In genomic region chr6:35260642-35261570, GRCh38 we compare ENCODE assay signal across 1 cellular context.
TF ChIP-seq lines count a peak whose summit lies in the region.

No MANE protein-coding gene starts in this region.

TF ChIP-seq in HepG2, 621 proteins besides CTCF, POLR2A, EP300 and RAD21 (continued from another document):
- TF ChIP-seq, protein P1, sequence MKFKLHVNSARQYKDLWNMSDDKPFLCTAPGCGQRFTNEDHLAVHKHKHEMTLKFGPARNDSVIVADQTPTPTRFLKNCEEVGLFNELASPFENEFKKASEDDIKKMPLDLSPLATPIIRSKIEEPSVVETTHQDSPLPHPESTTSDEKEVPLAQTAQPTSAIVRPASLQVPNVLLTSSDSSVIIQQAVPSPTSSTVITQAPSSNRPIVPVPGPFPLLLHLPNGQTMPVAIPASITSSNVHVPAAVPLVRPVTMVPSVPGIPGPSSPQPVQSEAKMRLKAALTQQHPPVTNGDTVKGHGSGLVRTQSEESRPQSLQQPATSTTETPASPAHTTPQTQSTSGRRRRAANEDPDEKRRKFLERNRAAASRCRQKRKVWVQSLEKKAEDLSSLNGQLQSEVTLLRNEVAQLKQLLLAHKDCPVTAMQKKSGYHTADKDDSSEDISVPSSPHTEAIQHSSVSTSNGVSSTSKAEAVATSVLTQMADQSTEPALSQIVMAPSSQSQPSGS (CRISPR knock-in tag; IDR thresholded peaks at IDR 0.05) = 0 out of 2 replicates have a peak, but pooled peaks have one; percentile 33
- TF ChIP-seq, protein P2, sequence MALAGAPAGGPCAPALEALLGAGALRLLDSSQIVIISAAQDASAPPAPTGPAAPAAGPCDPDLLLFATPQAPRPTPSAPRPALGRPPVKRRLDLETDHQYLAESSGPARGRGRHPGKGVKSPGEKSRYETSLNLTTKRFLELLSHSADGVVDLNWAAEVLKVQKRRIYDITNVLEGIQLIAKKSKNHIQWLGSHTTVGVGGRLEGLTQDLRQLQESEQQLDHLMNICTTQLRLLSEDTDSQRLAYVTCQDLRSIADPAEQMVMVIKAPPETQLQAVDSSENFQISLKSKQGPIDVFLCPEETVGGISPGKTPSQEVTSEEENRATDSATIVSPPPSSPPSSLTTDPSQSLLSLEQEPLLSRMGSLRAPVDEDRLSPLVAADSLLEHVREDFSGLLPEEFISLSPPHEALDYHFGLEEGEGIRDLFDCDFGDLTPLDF (CRISPR knock-in tag; IDR thresholded peaks at IDR 0.05) = no peak
- TF ChIP-seq ZNF543 (CRISPR knock-in tag; IDR thresholded peaks at IDR 0.05) (no peak), ZNF10 (CRISPR knock-in tag; IDR thresholded peaks at IDR 0.05; ENCODE audit: borderline replicate concordance, low read depth) (no peak), ZNF367 (CRISPR knock-in tag; IDR thresholded peaks at IDR 0.05; ENCODE audit: borderline replicate concordance) (no peak), ZSCAN25 (CRISPR knock-in tag; IDR thresholded peaks at IDR 0.05) (no peak), TCF7 (IDR thresholded peaks at IDR 0.05; ENCODE audit: low read depth) (no peak), ZBTB39 (CRISPR knock-in tag; IDR thresholded peaks at IDR 0.05) (no peak; the same call in 1 of the 2 replicates), PATZ1 (CRISPR knock-in tag; IDR thresholded peaks at IDR 0.05) (0 out of 2 replicates have a peak, but pooled peaks have one; percentile 12), CBX5 (CRISPR knock-in tag; IDR thresholded peaks at IDR 0.05; ENCODE audit: borderline replicate concordance) (no peak), ZNF282 (IDR thresholded peaks at IDR 0.05; ENCODE audit: partially characterized antibody) (no peak), ZNF674 (CRISPR knock-in tag; IDR thresholded peaks at IDR 0.05; ENCODE audit: low read depth) (no peak), ZNF629 (CRISPR knock-in tag; conservative IDR thresholded peaks at IDR 0.05) (peak; percentile 81), RFXANK (CRISPR knock-in tag; IDR thresholded peaks at IDR 0.05) (no peak)
- TF ChIP-seq, protein P3, sequence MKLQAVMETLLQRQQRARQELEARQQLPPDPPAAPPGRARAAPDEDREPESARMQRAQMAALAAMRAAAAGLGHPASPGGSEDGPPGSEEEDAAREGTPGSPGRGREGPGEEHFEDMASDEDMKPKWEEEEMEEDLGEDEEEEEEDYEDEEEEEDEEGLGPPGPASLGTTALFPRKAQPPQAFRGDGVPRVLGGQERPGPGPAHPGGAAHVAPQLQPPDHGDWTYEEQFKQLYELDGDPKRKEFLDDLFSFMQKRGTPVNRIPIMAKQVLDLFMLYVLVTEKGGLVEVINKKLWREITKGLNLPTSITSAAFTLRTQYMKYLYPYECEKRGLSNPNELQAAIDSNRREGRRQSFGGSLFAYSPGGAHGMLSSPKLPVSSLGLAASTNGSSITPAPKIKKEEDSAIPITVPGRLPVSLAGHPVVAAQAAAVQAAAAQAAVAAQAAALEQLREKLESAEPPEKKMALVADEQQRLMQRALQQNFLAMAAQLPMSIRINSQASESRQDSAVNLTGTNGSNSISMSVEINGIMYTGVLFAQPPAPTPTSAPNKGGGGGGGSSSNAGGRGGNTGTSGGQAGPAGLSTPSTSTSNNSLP (IDR thresholded peaks at IDR 0.05; ENCODE audit: low read depth, low read length) = no peak
- TF ChIP-seq, protein P4, sequence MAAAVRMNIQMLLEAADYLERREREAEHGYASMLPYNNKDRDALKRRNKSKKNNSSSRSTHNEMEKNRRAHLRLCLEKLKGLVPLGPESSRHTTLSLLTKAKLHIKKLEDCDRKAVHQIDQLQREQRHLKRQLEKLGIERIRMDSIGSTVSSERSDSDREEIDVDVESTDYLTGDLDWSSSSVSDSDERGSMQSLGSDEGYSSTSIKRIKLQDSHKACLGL (CRISPR knock-in tag; IDR thresholded peaks at IDR 0.05) = no peak
- TF ChIP-seq, protein P5, sequence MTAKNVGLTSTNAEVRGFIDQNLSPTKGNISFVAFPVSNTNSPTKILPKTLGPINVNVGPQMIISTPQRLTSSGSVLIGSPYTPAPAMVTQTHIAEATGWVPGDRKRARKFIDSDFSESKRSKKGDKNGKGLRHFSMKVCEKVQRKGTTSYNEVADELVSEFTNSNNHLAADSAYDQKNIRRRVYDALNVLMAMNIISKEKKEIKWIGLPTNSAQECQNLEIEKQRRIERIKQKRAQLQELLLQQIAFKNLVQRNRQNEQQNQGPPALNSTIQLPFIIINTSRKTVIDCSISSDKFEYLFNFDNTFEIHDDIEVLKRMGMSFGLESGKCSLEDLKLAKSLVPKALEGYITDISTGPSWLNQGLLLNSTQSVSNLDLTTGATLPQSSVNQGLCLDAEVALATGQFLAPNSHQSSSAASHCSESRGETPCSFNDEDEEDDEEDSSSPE (CRISPR knock-in tag; IDR thresholded peaks at IDR 0.05) = no peak
- TF ChIP-seq, protein P6, sequence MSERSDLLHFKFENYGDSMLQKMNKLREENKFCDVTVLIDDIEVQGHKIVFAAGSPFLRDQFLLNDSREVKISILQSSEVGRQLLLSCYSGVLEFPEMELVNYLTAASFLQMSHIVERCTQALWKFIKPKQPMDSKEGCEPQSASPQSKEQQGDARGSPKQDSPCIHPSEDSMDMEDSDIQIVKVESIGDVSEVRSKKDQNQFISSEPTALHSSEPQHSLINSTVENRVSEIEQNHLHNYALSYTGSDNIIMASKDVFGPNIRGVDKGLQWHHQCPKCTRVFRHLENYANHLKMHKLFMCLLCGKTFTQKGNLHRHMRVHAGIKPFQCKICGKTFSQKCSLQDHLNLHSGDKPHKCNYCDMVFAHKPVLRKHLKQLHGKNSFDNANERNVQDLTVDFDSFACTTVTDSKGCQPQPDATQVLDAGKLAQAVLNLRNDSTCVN (CRISPR knock-in tag; IDR thresholded peaks at IDR 0.05; ENCODE audit: borderline replicate concordance) = 0 out of 2 replicates have a peak, but pooled peaks have one; percentile 35
TF ChIP-seq in HepG2: peak in this region for 4.
